ENCODE assay signal across 8 cellular contexts in genomic region chr11:32176223-32176811, GRCh38.
DNase-seq lines count a peak whose midpoint lies in the region; ATAC-seq and TF ChIP-seq lines count a peak whose summit lies in the region.

No MANE protein-coding gene starts in this region.

- TF ChIP-seq CTCF in RWPE2 (IDR thresholded peaks at IDR 0.05; ENCODE audit: poor library complexity, severe bottlenecking) (peak; percentile 88), foreskin keratinocyte (conservative IDR thresholded peaks at IDR 0.05) (peak; percentile 91), osteoblast (IDR thresholded peaks at IDR 0.05; ENCODE audit: extremely low read depth, low read depth, low read length) (peak; percentile 92), thyroid gland (IDR thresholded peaks at IDR 0.05) (peak; percentile 71 to 87 (median 84))

- H3K4me3 ChIP-seq in RWPE2 (ENCODE audit: severe bottlenecking) = no peak overlapping the region
- no peak overlapping the region for H3K4me3 ChIP-seq in osteoblast (ENCODE audit: insufficient read depth, low read length)
- no peak overlapping the region for H3K4me3 ChIP-seq in thyroid gland (replicated peaks in 1 of 3)

- H2AFZ ChIP-seq in osteoblast (ENCODE audit: low read length) = no peak overlapping the region

- TF ChIP-seq POLR2A in thyroid gland (IDR thresholded peaks at IDR 0.05) = no peak

- H3K9me3 ChIP-seq in RWPE2 (ENCODE audit: severe bottlenecking) (no peaks in the 10 kb centered on the region), osteoblast (ENCODE audit: low read depth, low read length) (no peaks in the 10 kb centered on the region), thyroid gland (no peaks in the 10 kb centered on the region)

- H3K4me3 Mint-ChIP-seq in activated T-helper 2 cell treated with anti-CD3 and anti-CD28 coated beads, Interferon-gamma antibody, Interleukin-2, Interleukin-4, amounts not matched to agents 10 μg/mL and 5 μg/mL and 100 μg/mL, durations not matched to agents 14 hours and 24 hours and 36 hours (ENCODE audit: low read depth) = no peak overlapping the region

- peaks cover 19% of the 10 kb centered on the region for H3K27me3 Mint-ChIP-seq in activated T-helper 2 cell treated with anti-CD3 and anti-CD28 coated beads, Interferon-gamma antibody, Interleukin-2, Interleukin-4, amounts not matched to agents 10 μg/mL and 5 μg/mL and 100 μg/mL, durations not matched to agents 14 hours and 24 hours and 36 hours (ENCODE audit: low read depth)

- no peaks in the 10 kb centered on the region for H4K20me1 ChIP-seq in osteoblast (ENCODE audit: insufficient read depth, low read length)

- no peak overlapping the region for H3K27ac ChIP-seq in RWPE2 (ENCODE audit: poor library complexity, severe bottlenecking)
- no peak overlapping the region for H3K27ac ChIP-seq in foreskin keratinocyte
- H3K27ac ChIP-seq in osteoblast (ENCODE audit: low read depth, low read length) = no peak overlapping the region
- H3K27ac ChIP-seq in thyroid gland = no peak overlapping the region

- no peaks in the 10 kb centered on the region for H3K9me3 Mint-ChIP-seq in activated T-helper 2 cell treated with anti-CD3 and anti-CD28 coated beads, Interferon-gamma antibody, Interleukin-2, Interleukin-4, amounts not matched to agents 10 μg/mL and 5 μg/mL and 100 μg/mL, durations not matched to agents 14 hours and 24 hours and 36 hours

- H3K27me3 ChIP-seq in RWPE2 (ENCODE audit: insufficient read depth, poor library complexity, severe bottlenecking) (peaks cover 19% of the 10 kb centered on the region), foreskin keratinocyte (peaks cover 18% of the 10 kb centered on the region), osteoblast (ENCODE audit: insufficient read depth, low read length) (peaks cover 18% of the 10 kb centered on the region), thyroid gland (no peaks in the 10 kb centered on the region)

- no peaks in the 10 kb centered on the region for H3K4me1 Mint-ChIP-seq in activated T-helper 2 cell treated with anti-CD3 and anti-CD28 coated beads, Interferon-gamma antibody, Interleukin-2, Interleukin-4, amounts not matched to agents 10 μg/mL and 5 μg/mL and 100 μg/mL, durations not matched to agents 14 hours and 24 hours and 36 hours (ENCODE audit: low read depth)

- intact Hi-C loops in activated T-helper 2 cell treated with anti-CD3 and anti-CD28 coated beads, Interferon-gamma antibody, Interleukin-2, Interleukin-4, amounts not matched to agents 10 μg/mL and 5 μg/mL and 100 μg/mL, durations not matched to agents 14 hours and 24 hours and 36 hours (cut with micrococcal nuclease) = loop anchor here (1.0 to 10.0 kb wide), 2 partner anchors 124 to 782 kb away; no protein-coding TSS in a partner anchor
- intact Hi-C loops in thyroid gland (cut with DNase I) = loop anchor here (2.0 kb wide), 1 partner anchor 124 kb away; no protein-coding TSS in a partner anchor

- no peaks in the 10 kb centered on the region for H3K79me2 ChIP-seq in osteoblast (ENCODE audit: insufficient read depth, low read length)

- no peak overlapping the region for H3K27ac Mint-ChIP-seq in activated T-helper 2 cell treated with anti-CD3 and anti-CD28 coated beads, Interferon-gamma antibody, Interleukin-2, Interleukin-4, amounts not matched to agents 10 μg/mL and 5 μg/mL and 100 μg/mL, durations not matched to agents 14 hours and 24 hours and 36 hours

- H3K36me3 ChIP-seq in RWPE2 (ENCODE audit: low read depth) (no peaks in the 10 kb centered on the region), osteoblast (ENCODE audit: insufficient read depth, low read length) (no peaks in the 10 kb centered on the region), thyroid gland (no peaks in the 10 kb centered on the region)

- ATAC-seq in RWPE2 (ENCODE audit: low read depth) = peak; percentile 64
- peak; percentile 75 for ATAC-seq in foreskin keratinocyte

- no peaks in the 10 kb centered on the region for H3K4me1 ChIP-seq in RWPE2 (ENCODE audit: insufficient read depth, poor library complexity, severe bottlenecking)
- H3K4me1 ChIP-seq in foreskin keratinocyte = no peaks in the 10 kb centered on the region
- peaks cover 8% of the 10 kb centered on the region for H3K4me1 ChIP-seq in osteoblast (ENCODE audit: insufficient read depth, low read length)
- H3K4me1 ChIP-seq in thyroid gland = no peaks in the 10 kb centered on the region

- 31 to 34% methylated on average over 7 of the region's 7 CpGs for WGBS in thyroid gland, 2 donors

- DNase-seq in ELF-1 (ENCODE audit: low read depth, low spot score) (peak; percentile 88), GOT3 (lab: John Stamatoyannopoulos, UW) (peak; percentile 11), M059J (ENCODE audit: low read depth) (peak; percentile 84), RWPE2 (ENCODE audit: low spot score) (no peak), foreskin keratinocyte (peak; percentile 17 to 67), osteoblast (ENCODE audit: insufficient read length, low spot score, missing footprints) (peak; percentile 83), thyroid gland (peak; percentile 79 to 82)
- peak; percentile 62 for DNase-seq in activated T-helper 2 cell treated with anti-CD3 and anti-CD28 coated beads, Interferon-gamma antibody, Interleukin-2, Interleukin-4, amounts not matched to agents 10 μg/mL and 5 μg/mL and 100 μg/mL, durations not matched to agents 14 hours and 24 hours and 36 hours (ENCODE audit: low spot score)

- no peaks in the 10 kb centered on the region for H3K36me3 Mint-ChIP-seq in activated T-helper 2 cell treated with anti-CD3 and anti-CD28 coated beads, Interferon-gamma antibody, Interleukin-2, Interleukin-4, amounts not matched to agents 10 μg/mL and 5 μg/mL and 100 μg/mL, durations not matched to agents 14 hours and 24 hours and 36 hours (ENCODE audit: low read depth)

- no peak overlapping the region for H3K4me2 ChIP-seq in osteoblast (ENCODE audit: insufficient read depth, low read length)
